Comparison of ENCODE assay signal across 1 cellular context in the genomic region with DNA sequence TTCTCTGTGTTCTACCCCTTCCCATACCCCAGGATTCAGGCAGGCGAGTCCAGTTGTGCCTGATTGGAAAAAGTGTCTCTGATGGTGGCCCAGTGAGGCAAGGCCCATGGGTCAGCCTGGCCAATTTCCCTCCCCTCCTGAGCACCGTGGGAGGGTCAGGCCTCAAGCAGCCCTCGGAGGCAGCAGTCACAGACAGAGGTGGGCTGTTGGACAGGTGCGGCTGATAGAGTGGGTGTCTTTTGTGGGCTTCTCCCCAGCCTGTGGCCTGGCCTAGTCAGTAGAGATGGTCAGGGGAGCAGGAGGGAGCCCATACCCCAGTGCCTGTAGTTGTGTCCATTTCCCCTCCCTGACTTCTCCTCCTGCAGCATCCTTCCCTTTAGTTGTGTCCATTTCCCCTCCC.
TF ChIP-seq lines count a peak whose summit lies in the region.

No MANE protein-coding gene starts in this region.

TF ChIP-seq in HepG2, 621 proteins besides CTCF, POLR2A, EP300 and RAD21:
- TF ChIP-seq, protein P1, sequence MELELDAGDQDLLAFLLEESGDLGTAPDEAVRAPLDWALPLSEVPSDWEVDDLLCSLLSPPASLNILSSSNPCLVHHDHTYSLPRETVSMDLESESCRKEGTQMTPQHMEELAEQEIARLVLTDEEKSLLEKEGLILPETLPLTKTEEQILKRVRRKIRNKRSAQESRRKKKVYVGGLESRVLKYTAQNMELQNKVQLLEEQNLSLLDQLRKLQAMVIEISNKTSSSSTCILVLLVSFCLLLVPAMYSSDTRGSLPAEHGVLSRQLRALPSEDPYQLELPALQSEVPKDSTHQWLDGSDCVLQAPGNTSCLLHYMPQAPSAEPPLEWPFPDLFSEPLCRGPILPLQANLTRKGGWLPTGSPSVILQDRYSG (CRISPR knock-in tag; IDR thresholded peaks at IDR 0.05), result no peak
- TF ChIP-seq KDM6A (CRISPR knock-in tag; IDR thresholded peaks at IDR 0.05; ENCODE audit: low read depth) (no peak), ZNF430 (CRISPR knock-in tag; IDR thresholded peaks at IDR 0.05) (no peak), PTBP1 (IDR thresholded peaks at IDR 0.05; ENCODE audit: low read depth, low read length, poor library complexity, severe bottlenecking) (no peak), XBP1 (CRISPR knock-in tag; IDR thresholded peaks at IDR 0.05) (no peak), DMAP1 (CRISPR knock-in tag; IDR thresholded peaks at IDR 0.05) (no peak), JDP2 (CRISPR knock-in tag; IDR thresholded peaks at IDR 0.05; ENCODE audit: borderline replicate concordance) (no peak), CBFB (CRISPR knock-in tag; IDR thresholded peaks at IDR 0.05) (no peak)
- TF ChIP-seq, protein P2, sequence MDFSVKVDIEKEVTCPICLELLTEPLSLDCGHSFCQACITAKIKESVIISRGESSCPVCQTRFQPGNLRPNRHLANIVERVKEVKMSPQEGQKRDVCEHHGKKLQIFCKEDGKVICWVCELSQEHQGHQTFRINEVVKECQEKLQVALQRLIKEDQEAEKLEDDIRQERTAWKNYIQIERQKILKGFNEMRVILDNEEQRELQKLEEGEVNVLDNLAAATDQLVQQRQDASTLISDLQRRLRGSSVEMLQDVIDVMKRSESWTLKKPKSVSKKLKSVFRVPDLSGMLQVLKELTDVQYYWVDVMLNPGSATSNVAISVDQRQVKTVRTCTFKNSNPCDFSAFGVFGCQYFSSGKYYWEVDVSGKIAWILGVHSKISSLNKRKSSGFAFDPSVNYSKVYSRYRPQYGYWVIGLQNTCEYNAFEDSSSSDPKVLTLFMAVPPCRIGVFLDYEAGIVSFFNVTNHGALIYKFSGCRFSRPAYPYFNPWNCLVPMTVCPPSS (IDR thresholded peaks at IDR 0.05), result no peak
